1 cellular context compared by ENCODE assay signal in genomic region chr3:6518709-6519345, GRCh38.
A peak's percentile ranks its signal among the peaks of the same experiment; 100 is the strongest.
TF ChIP-seq lines count a peak whose summit lies in the region.

No MANE protein-coding gene starts in this region.

TF ChIP-seq in H1, 55 proteins besides CTCF, POLR2A, EP300 and RAD21 (continued from another document):
- TF ChIP-seq SIX5 (IDR thresholded peaks at IDR 0.05; ENCODE audit: low read depth, low read length): no peak
- TF ChIP-seq YY1 (IDR thresholded peaks at IDR 0.05; ENCODE audit: low read depth, low read length): no peak
- TF ChIP-seq KDM1A (IDR thresholded peaks at IDR 0.05; ENCODE audit: borderline replicate concordance, low read length): no peak
- no peak for TF ChIP-seq SP4 (IDR thresholded peaks at IDR 0.05; ENCODE audit: low read length)
- no peak for TF ChIP-seq KDM4A (IDR thresholded peaks at IDR 0.05; ENCODE audit: low read depth, low read length, severe bottlenecking)
- TF ChIP-seq, protein P1, sequence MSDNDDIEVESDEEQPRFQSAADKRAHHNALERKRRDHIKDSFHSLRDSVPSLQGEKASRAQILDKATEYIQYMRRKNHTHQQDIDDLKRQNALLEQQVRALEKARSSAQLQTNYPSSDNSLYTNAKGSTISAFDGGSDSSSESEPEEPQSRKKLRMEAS (IDR thresholded peaks at IDR 0.05): no peak
- TF ChIP-seq E2F6 (IDR thresholded peaks at IDR 0.05): peak; percentile 81; the same call in 1 of the 2 replicates
- peak; percentile 50; the same call in 1 of the 2 replicates for TF ChIP-seq TEAD4 (IDR thresholded peaks at IDR 0.05; ENCODE audit: low read depth, low read length)
- no peak for TF ChIP-seq KDM5A (IDR thresholded peaks at IDR 0.05; ENCODE audit: low read length)
- no peak for TF ChIP-seq SUZ12 (IDR thresholded peaks at IDR 0.05; ENCODE audit: low read length)
- TF ChIP-seq RNF2 (IDR thresholded peaks at IDR 0.05; ENCODE audit: borderline replicate concordance, low read depth, low read length, missing control alignments, poor library complexity, severe bottlenecking): no peak
